20 cellular contexts compared by ENCODE assay signal in the genomic region with DNA sequence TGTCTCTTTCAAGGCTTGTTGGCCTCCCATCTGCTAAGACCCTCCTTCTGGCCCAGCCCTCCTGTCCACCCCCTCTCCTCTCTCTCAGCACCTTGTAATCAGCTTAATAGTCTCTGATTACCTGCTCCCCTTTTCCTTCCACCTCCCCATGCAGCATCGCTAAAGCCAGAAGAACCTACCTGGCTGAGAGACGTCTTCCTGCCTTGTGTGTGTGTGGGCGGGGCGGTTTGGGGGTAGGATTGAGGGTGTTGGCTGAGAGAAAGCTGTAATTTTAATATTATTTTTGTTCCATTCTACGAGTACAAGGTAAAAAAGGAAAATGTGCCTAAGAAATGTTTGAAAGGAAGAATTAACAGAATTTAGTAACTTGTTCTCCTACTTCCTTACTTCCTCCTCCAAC.
"Had no signal": no experiment of that assay in that cellular context is flagged by ENCODE, and none has a peak within 500 bp of the region (broad histone marks: within the 10 kb centered on the region; RNA-seq: fewer than 3 reads in every experiment).

No MANE protein-coding gene starts in this region.

- ATAC-seq: mucosa of descending colon; naive thymus-derived CD4-positive, alpha-beta T cell; natural killer cell treated with Interleukin-12 subunit alpha and Interleukin-12 subunit beta and Interleukin-15 and Interleukin-18, amount 100 ng/mL, for 72 hours; pancreas; psoas muscle; right lobe of liver; stimulated activated memory B cell treated with anti-CD40 and anti-IgM and Interleukin-4, amounts not matched to agents 10 μg/mL and 1 μg/mL and 100 μg/mL, for 72 hours; stimulated activated naive CD8-positive, alpha-beta T cell treated with anti-CD3 and anti-CD28 coated beads, Interleukin-15, amount 100 ng/mL, for 72 hours had no signal

- DNase-seq: immature natural killer cell; left ventricle myocardium inferior; midbrain; mucosa of descending colon; naive thymus-derived CD4-positive, alpha-beta T cell; pancreas; psoas muscle; right lobe of liver; stimulated activated CD4-positive, alpha-beta T cell treated with anti-CD3 and anti-CD28 coated beads, Interleukin-1b, Interleukin-23, amount 100 ng/mL, for 48 hours; stimulated activated CD4-positive, alpha-beta T cell treated with anti-CD3 and anti-CD28 coated beads, Interleukin-2, amount 100 ng/mL, for 48 hours; stimulated activated CD4-positive, alpha-beta T cell treated with anti-CD3 and anti-CD28 coated beads, Interleukin-4, amount 100 ng/mL, for 4 hours; stimulated activated CD8-positive, alpha-beta memory T cell treated with anti-CD3 and anti-CD28 coated beads, Interleukin-4, amount 100 ng/mL, for 48 hours; stimulated activated naive CD4-positive, alpha-beta T cell treated with Interleukin-2 at 50 U/mL for 16 hours; stimulated activated naive CD8-positive, alpha-beta T cell treated with anti-CD3 and anti-CD28 coated beads, Interleukin-15, amount 100 ng/mL, for 72 hours; substantia nigra; uterus had no signal

- H3K27ac ChIP-seq: left ventricle myocardium inferior, pancreas, psoas muscle, right atrium auricular region, right lobe of liver, tibial nerve, uterus had no signal
